23 cellular contexts compared by ENCODE assay signal in genomic region chr2:143246246-143246645, GRCh38.
"Had no signal": no experiment of that assay in that cellular context is flagged by ENCODE, and none has a peak within 500 bp of the region (broad histone marks: within the 10 kb centered on the region; RNA-seq: fewer than 3 reads in every experiment).

No MANE protein-coding gene starts in this region.

- H3K27ac ChIP-seq: esophagus squamous epithelium, foreskin keratinocyte, hepatocyte, left ventricle myocardium inferior, lower lobe of right lung, neural progenitor cell, pancreas, testis, tibial nerve, upper lobe of right lung, vagina had no signal

- H3K27me3 Mint-ChIP-seq: dendritic cell treated with granulocyte-macrophage colony-stimulating factor and Interleukin-4, amounts not matched to agents 40 ng/mL and 50 ng/mL, for 4 days; memory B cell; natural killer cell treated with Interleukin-12 subunit alpha and Interleukin-12 subunit beta and Interleukin-15 and Interleukin-18, amount 100 ng/mL, for 72 hours; progenitor cell of endocrine pancreas; stimulated activated naive CD8-positive, alpha-beta T cell treated with anti-CD3 and anti-CD28 coated beads, Interleukin-15, Interleukin-2, amounts not matched to agents 100 ng/mL and 50 ng/mL, for 24 hours had no signal

- H3K27ac Mint-ChIP-seq: dendritic cell treated with granulocyte-macrophage colony-stimulating factor and Interleukin-4, amounts not matched to agents 40 ng/mL and 50 ng/mL, for 4 days; memory B cell; mesothelial cell of epicardium; natural killer cell treated with Interleukin-12 subunit alpha and Interleukin-12 subunit beta and Interleukin-15 and Interleukin-18, amount 100 ng/mL, for 72 hours; neural progenitor cell; progenitor cell of endocrine pancreas had no signal

- H3K36me3 ChIP-seq: esophagus squamous epithelium, left ventricle myocardium inferior, lower lobe of right lung, neural progenitor cell, pancreas, tibial nerve, upper lobe of right lung, vagina had no signal

- H3K4me3 ChIP-seq: esophagus squamous epithelium, hepatocyte, left ventricle myocardium inferior, lower lobe of right lung, neural progenitor cell, pancreas, testis, tibial nerve, upper lobe of right lung, vagina had no signal

- H3K9me3 ChIP-seq: esophagus squamous epithelium, left ventricle myocardium inferior, lower lobe of right lung, pancreas, testis, tibial nerve, upper lobe of right lung, vagina had no signal

- H3K27me3 ChIP-seq: esophagus squamous epithelium, neural progenitor cell, pancreas, testis, tibial nerve, upper lobe of right lung, vagina had no signal

- H3K4me1 ChIP-seq: esophagus squamous epithelium, foreskin keratinocyte, left ventricle myocardium inferior, lower lobe of right lung, neural progenitor cell, pancreas, testis, tibial nerve, upper lobe of right lung, vagina had no signal

- H3K4me3 Mint-ChIP-seq: dendritic cell treated with granulocyte-macrophage colony-stimulating factor and Interleukin-4, amounts not matched to agents 40 ng/mL and 50 ng/mL, for 4 days; memory B cell; mesothelial cell of epicardium; natural killer cell treated with Interleukin-12 subunit alpha and Interleukin-12 subunit beta and Interleukin-15 and Interleukin-18, amount 100 ng/mL, for 72 hours; neural progenitor cell had no signal

- ATAC-seq: foreskin keratinocyte; left cardiac atrium; lower lobe of right lung; natural killer cell treated with Interleukin-12 subunit alpha and Interleukin-12 subunit beta and Interleukin-15 and Interleukin-18, amount 100 ng/mL, for 72 hours; pancreas; right cardiac atrium; upper lobe of right lung had no signal

- DNase-seq: esophagus squamous epithelium; foreskin keratinocyte; kidney; left cardiac atrium; left ventricle myocardium inferior; lower lobe of right lung; occipital lobe; pancreas; right cardiac atrium; small intestine; stimulated activated CD4-positive, alpha-beta T cell treated with anti-CD3 and anti-CD28 coated beads, Interleukin-12 subunit alpha, Interleukin-12 subunit beta, amount 100 ng/mL, for 4 hours; testis; upper lobe of right lung had no signal

- H3K9me3 Mint-ChIP-seq: dendritic cell treated with granulocyte-macrophage colony-stimulating factor and Interleukin-4, amounts not matched to agents 40 ng/mL and 50 ng/mL, for 4 days; memory B cell; mesothelial cell of epicardium; natural killer cell treated with Interleukin-12 subunit alpha and Interleukin-12 subunit beta and Interleukin-15 and Interleukin-18, amount 100 ng/mL, for 72 hours; neural progenitor cell; stimulated activated naive CD8-positive, alpha-beta T cell treated with anti-CD3 and anti-CD28 coated beads, Interleukin-15, Interleukin-2, amounts not matched to agents 100 ng/mL and 50 ng/mL, for 24 hours had no signal

- H3K4me1 Mint-ChIP-seq: mesothelial cell of epicardium had no signal

- H3K36me3 Mint-ChIP-seq: mesothelial cell of epicardium, neural progenitor cell had no signal
